18 cellular contexts compared by ENCODE assay signal in genomic region chr6:18101873-18102272, GRCh38. TPM values are rescaled to one million over a fixed set of nuclear protein-coding genes. Genes with fewer than 3 reads are reported as not detected.
DNase-seq lines count a peak whose midpoint lies in the region; ATAC-seq, FAIRE-seq and TF ChIP-seq lines count a peak whose summit lies in the region.
"Had no signal": no experiment of that assay in that cellular context is flagged by ENCODE, and none has a peak within 500 bp of the region (broad histone marks: within the 10 kb centered on the region; RNA-seq: fewer than 3 reads in every experiment).

No MANE protein-coding gene starts in this region.

- TF ChIP-seq POLR2A in suprapubic skin (IDR thresholded peaks at IDR 0.05) = no peak

- TF ChIP-seq CTCF in tibial artery (IDR thresholded peaks at IDR 0.05) (no peak), suprapubic skin (IDR thresholded peaks at IDR 0.05) (no peak)

- H3K9me3 ChIP-seq in tibial artery = no peaks in the 10 kb centered on the region
- no peaks in the 10 kb centered on the region for H3K9me3 ChIP-seq in suprapubic skin
- H3K9me3 ChIP-seq: HAP-1 had no signal

- no peak for TF ChIP-seq EP300 in suprapubic skin (IDR thresholded peaks at IDR 0.05)

- no peaks in the 10 kb centered on the region for H3K36me3 ChIP-seq in tibial artery
- no peaks in the 10 kb centered on the region for H3K36me3 ChIP-seq in suprapubic skin
- H3K36me3 ChIP-seq: BLaER1 treated with 17β-estradiol and CSF1 and Interleukin-3, amounts not matched to agents 10 nM and 100 nM; HAP-1 had no signal

- no peaks in the 10 kb centered on the region for H3K27me3 ChIP-seq in tibial artery
- H3K27me3 ChIP-seq in suprapubic skin = no peaks in the 10 kb centered on the region
- H3K27me3 ChIP-seq: BLaER1 treated with 17β-estradiol and CSF1 and Interleukin-3, amounts not matched to agents 10 nM and 100 nM had no signal

- WGBS in suprapubic skin = 63% methylated on average over 2 of the region's 2 CpGs

- peaks cover 0 to 25% (median 5%) of the 10 kb centered on the region in 4 donors for H3K4me1 ChIP-seq in tibial artery
- H3K4me1 ChIP-seq in suprapubic skin = peaks cover 3% of the 10 kb centered on the region
- H3K4me1 ChIP-seq: HAP-1 had no signal

- H3K27ac ChIP-seq in tibial artery (peak overlapping the region; percentile 45 to 56), suprapubic skin (no peak overlapping the region)
- H3K27ac ChIP-seq: BLaER1 treated with 17β-estradiol and CSF1 and Interleukin-3, amounts not matched to agents 10 nM and 100 nM; HL-60 had no signal

- DNase-seq in NCI-H2171 treated with DMSO at 0.1 percent for 48 hours (lab: John Stamatoyannopoulos, UW) (peak; percentile 17), NCI-H2171 (lab: John Stamatoyannopoulos, UW) (no peak), NCI-H446 treated with DMSO at 0.1 percent for 48 hours (lab: John Stamatoyannopoulos, UW) (peak; percentile 64), cerebellum (ENCODE audit: low spot score) (peak; percentile 24), tibial artery (no peak), suprapubic skin (ENCODE audit: low spot score in 2 of 2) (no peak), HTR-8/SVneo (ENCODE audit: insufficient read length, low spot score) (no peak)
- DNase-seq: ACHN; CD4-positive, CD25-positive, alpha-beta regulatory T cell; DMS79 had no signal

- intact Hi-C loops in tibial artery (cut with DNase I; ENCODE audit: low total_unique reads) = no loop called here

- FAIRE-seq in HTR-8/SVneo (lab: Jason Lieb, UNC) = no peak
- FAIRE-seq: G401.6, GM12891 had no signal

- no peak for ATAC-seq in HG03196 (IDR thresholded peaks at IDR 0.05; ENCODE audit: unreplicated experiment)
- ATAC-seq: GM23338 had no signal

- H3K4me3 ChIP-seq in tibial artery (no peak overlapping the region), suprapubic skin (no peak overlapping the region)
- H3K4me3 ChIP-seq: BLaER1 treated with 17β-estradiol and CSF1 and Interleukin-3, amounts not matched to agents 10 nM and 100 nM; GM23338; HAP-1 had no signal

RNA-seq across cellular contexts. Expression of gene NHLRC1, which starts 20.6 kb away (rescaled TPM):
- 2.8 TPM for total RNA-seq in cerebellum
- 1 to 10 TPM; 3.5 to 7.9 (median 6.0) TPM for total RNA-seq in suprapubic skin
- total RNA-seq: A172 had no signal

RNA-seq across cellular contexts. Expression of gene TPMT, which starts 53.0 kb away (rescaled TPM):
- total RNA-seq in cerebellum (6.0 TPM), suprapubic skin (10 to 100 TPM in 2 of 4 donors, 1 to 10 TPM in 2; 6.7 to 14.4 (median 9.7) TPM)

RNA-seq across cellular contexts. Expression of gene KDM1B, which starts 53.3 kb away (rescaled TPM):
- 35.3 TPM for total RNA-seq in cerebellum
- 10 to 100 TPM; 28.3 to 32.5 (median 29.6) TPM for total RNA-seq in suprapubic skin

Comparison
In these comparisons a context has a peak if more than half of its experiments do, and no peak if none do; other contexts are left out.
1. DNase-seq: peak in NCI-H2171 treated with DMSO at 0.1 percent for 48 hours (single experiment), NCI-H446 treated with DMSO at 0.1 percent for 48 hours (single experiment) and cerebellum (single experiment); none in NCI-H2171 (single experiment), tibial artery (0 of 2), suprapubic skin (0 of 2) and HTR-8/SVneo (single experiment).